In the genomic region with DNA sequence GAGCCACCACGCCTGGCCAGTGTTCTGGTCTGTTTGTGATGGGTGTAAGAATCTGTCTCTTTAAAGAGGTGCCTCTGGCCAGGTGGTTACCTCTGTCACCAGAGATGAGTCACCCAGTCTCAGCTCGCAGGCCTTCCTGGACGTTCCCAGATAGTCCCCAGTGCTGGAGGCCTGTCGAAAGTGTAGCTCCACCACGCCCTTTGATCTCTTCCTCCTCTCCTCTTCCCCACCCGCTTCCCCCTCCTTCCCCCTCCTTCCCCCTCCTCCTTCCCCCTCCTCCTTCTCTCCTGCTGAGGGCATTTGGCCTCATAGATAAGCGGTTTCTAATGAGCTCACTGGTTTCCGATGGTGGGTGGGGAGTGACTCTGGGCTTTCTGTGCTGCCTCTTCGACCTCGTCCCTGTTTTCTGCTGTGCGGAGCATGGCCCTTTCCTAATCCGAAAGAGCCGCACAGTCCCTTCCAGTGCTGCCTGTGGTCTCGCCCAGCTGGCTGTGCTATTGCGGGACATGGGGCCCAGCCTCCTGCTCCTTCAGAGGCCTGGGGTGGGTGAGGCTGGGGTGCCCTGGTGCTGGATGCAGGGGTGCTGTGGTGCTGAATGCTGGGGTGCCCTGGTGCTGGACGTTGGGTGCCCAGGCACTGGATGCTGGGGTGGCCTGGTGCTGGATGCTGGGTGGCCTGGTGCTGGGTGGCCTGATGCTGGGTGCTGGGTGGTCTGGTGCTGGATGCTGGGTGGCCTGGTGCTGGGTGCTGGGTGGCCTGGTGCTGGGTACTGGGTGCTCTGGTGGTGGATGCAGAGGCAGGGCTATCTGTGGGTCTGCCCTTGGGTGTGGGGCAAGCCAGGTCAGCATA, we compare ENCODE assay signal across 9 cellular contexts. TPM values are rescaled to one million over a fixed set of nuclear protein-coding genes. Genes with fewer than 3 reads are reported as not detected.
DNase-seq lines count a peak whose midpoint lies in the region; ATAC-seq, FAIRE-seq and TF ChIP-seq lines count a peak whose summit lies in the region.
"Had no signal": no experiment of that assay in that cellular context is flagged by ENCODE, and none has a peak within 500 bp of the region (broad histone marks: within the 10 kb centered on the region; RNA-seq: fewer than 3 reads in every experiment).

No MANE protein-coding gene starts in this region.

- H3K4me3 ChIP-seq in K562 = peak overlapping the region; percentile 35
- no peak overlapping the region for H3K4me3 ChIP-seq in mesendoderm (ENCODE audit: low read length)

- H4K20me1 ChIP-seq in K562 (replicated peaks; ENCODE audit: control insufficient read depth, insufficient read depth, low read length) = 0 out of 2 replicates have a peak, but pooled peaks cover 6% of the 10 kb centered on the region

- peak overlapping the region; percentile 7 for H2BK120ac ChIP-seq in mesendoderm (ENCODE audit: low read depth, low read length)

- FAIRE-seq in GM12891 (lab: Jason Lieb, UNC) (peak; percentile 61), K562 (lab: Jason Lieb, UNC) (peak; percentile 98)

- no peak overlapping the region for H2BK15ac ChIP-seq in mesendoderm (replicated peaks; ENCODE audit: low read depth)

- peaks cover 40 to 60% of the 10 kb centered on the region in 2 experiments for H3K4me1 ChIP-seq in K562 (replicated peaks in 1 of 2; ENCODE audit: control insufficient read depth in 2 of 2, insufficient read depth in 2 of 2, low read length in 2 of 2)
- peaks cover 6% of the 10 kb centered on the region for H3K4me1 ChIP-seq in mesendoderm (ENCODE audit: control insufficient read depth, low read depth, low read length)

- intact Hi-C loops in K562 (cut with micrococcal nuclease) = loop anchor here (1.0 kb wide), 1 partner anchor 18 kb away; no protein-coding TSS in a partner anchor

- ATAC-seq in K562 (peak; percentile 93), GM18867 (IDR thresholded peaks at IDR 0.05; ENCODE audit: unreplicated experiment) (no peak), HG02973 (IDR thresholded peaks at IDR 0.05; ENCODE audit: unreplicated experiment) (no peak), HG03378 (IDR thresholded peaks at IDR 0.05; ENCODE audit: unreplicated experiment) (no peak)

- peak; percentile 56 for DNase-seq in GM12891 (ENCODE audit: insufficient read length, low spot score)
- peak; percentile 26 for DNase-seq in NCI-H2196 treated with DMSO at 0.1 percent for 48 hours (lab: John Stamatoyannopoulos, UW; ENCODE audit: unreplicated experiment)
- DNase-seq in K562 (ENCODE audit: extremely low read depth in 1 of 4, low spot score in 3 of 4) = peak; percentile 95 to 98 (median 96)
- peak; percentile 93 for DNase-seq in mesendoderm
- no peak for DNase-seq in HCEC 1CT

- TF ChIP-seq RAD21 in K562 (CRISPR knock-in tag; conservative IDR thresholded peaks at IDR 0.05 in 1 of 2, IDR thresholded peaks at IDR 0.05 in 1 of 2) = peak in 1 of 2 experiments; percentile 26; a peak in 1 of 4 replicates

- no peaks in the 10 kb centered on the region for H3K79me1 ChIP-seq in mesendoderm (ENCODE audit: low read length)

- BruUV-seq in K562 (replicated peaks; lab: Mats Ljungman, UMichigan) = TSS peak; percentile 56

- H3K56ac ChIP-seq in mesendoderm (ENCODE audit: low read length) = peak overlapping the region; percentile 92

- H3K27me3 ChIP-seq in K562 (ENCODE audit: control insufficient read depth in 2 of 2, insufficient read depth in 2 of 2, low read length in 2 of 2) = no peaks in the 10 kb centered on the region
- H3K27me3 ChIP-seq in mesendoderm (ENCODE audit: insufficient read depth, low read length, poor library complexity) = no peaks in the 10 kb centered on the region

- TF ChIP-seq POLR2A in GM12891 (IDR thresholded peaks at IDR 0.05; ENCODE audit: low read depth, low read length) (no peak), K562 (conservative IDR thresholded peaks at IDR 0.05) (peak; percentile 79)

- no peak for TF ChIP-seq CTCF in K562 (IDR thresholded peaks at IDR 0.05 in 2 of 3, conservative IDR thresholded peaks at IDR 0.05 in 1 of 3; ENCODE audit: insufficient read depth in 2 of 3, low read depth in 1 of 3, low read length in 3 of 3)

- no peaks in the 10 kb centered on the region for H3K9me3 ChIP-seq in K562 (replicated peaks; ENCODE audit: control insufficient read depth, insufficient read depth, low read depth, low read length)

- H3K79me2 ChIP-seq in K562 (ENCODE audit: control insufficient read depth, insufficient read depth, low read length) = peaks cover 91% of the 10 kb centered on the region
- no peaks in the 10 kb centered on the region for H3K79me2 ChIP-seq in mesendoderm (ENCODE audit: control insufficient read depth, insufficient read depth, low read length)

- no peak overlapping the region for H4K5ac ChIP-seq in mesendoderm (ENCODE audit: low read length)

- H2AFZ ChIP-seq in K562 (ENCODE audit: low read depth, low read length) = peak overlapping the region; percentile 78

- H3K4me2 ChIP-seq in K562 (ENCODE audit: insufficient read depth, low read length) (peak overlapping the region; percentile 90), mesendoderm (ENCODE audit: low read length) (peak overlapping the region; percentile 34)
- H3K4me2 ChIP-seq: KMS-11 had no signal

- H2BK5ac ChIP-seq in mesendoderm (ENCODE audit: low read length) = peak overlapping the region; percentile 95

- peak overlapping the region; percentile 89 for H2AK5ac ChIP-seq in mesendoderm (ENCODE audit: low read length)

- peak overlapping the region; percentile 98 for H3K27ac ChIP-seq in K562 (ENCODE audit: extremely low read depth, low read depth, low read length)
- H3K27ac ChIP-seq in mesendoderm (ENCODE audit: low read depth, low read length) = peak overlapping the region; percentile 46
- H3K27ac ChIP-seq: KMS-11 had no signal

- peak overlapping the region; percentile 85 for H3K23ac ChIP-seq in mesendoderm (ENCODE audit: low read length)

- peak; percentile 91; the same call in 1 of the 2 replicates for TF ChIP-seq EP300 in K562 (IDR thresholded peaks at IDR 0.05; ENCODE audit: low read length)

- H4K8ac ChIP-seq in mesendoderm (ENCODE audit: low read depth, low read length) = no peak overlapping the region

- in situ Hi-C loops in K562 (cut with MboI) = no loop called here

- POLR2A ChIA-PET in K562 (lab: Yijun Ruan, JAX) = interaction anchor here (0.5 to 2.8 kb wide), 17 partner anchors 9 to 165 kb away, joined by 3 to 28 read pairs (median 5); no protein-coding TSS in a partner anchor

- H3K9ac ChIP-seq in K562 (ENCODE audit: insufficient read depth in 1 of 2, low read depth in 2 of 2, low read length in 2 of 2) (peak overlapping the region; percentile 95 to 96), mesendoderm (ENCODE audit: low read length) (peak overlapping the region; percentile 67)
- H3K9ac ChIP-seq: KMS-11 had no signal

- H3K4ac ChIP-seq in mesendoderm (ENCODE audit: low read depth, low read length) = peak overlapping the region; percentile 4

- H3K18ac ChIP-seq in mesendoderm (ENCODE audit: low read length) = peak overlapping the region; percentile 7

- H3K36me3 ChIP-seq in K562 (ENCODE audit: control insufficient read depth, insufficient read depth, low read length) (peaks cover 56% of the 10 kb centered on the region), mesendoderm (ENCODE audit: control insufficient read depth, insufficient read depth, low read length) (no peaks in the 10 kb centered on the region)

- no peaks in the 10 kb centered on the region for H3K9me1 ChIP-seq in K562 (ENCODE audit: control insufficient read depth, insufficient read depth, low read length)

- CTCF ChIA-PET in K562 (lab: Yijun Ruan, JAX; ENCODE audit: low intra/inter-chr PET ratio) = interaction anchor here (0.5 kb wide), 1 partner anchor 33 kb away, joined by 5 read pairs; no protein-coding TSS in a partner anchor

- 4% methylated on average over 13 of the region's 16 CpGs for WGBS in K562 (ENCODE audit: insufficient coverage, low coverage, missing lambda C conversion rate)
- WGBS in mesendoderm (ENCODE audit: extremely low coverage, insufficient coverage, low lambda C conversion rate) = no CpG with 5 or more reads among the region's 16 CpGs

TF ChIP-seq in GM12891, 5 proteins besides CTCF, POLR2A, EP300 and RAD21:
- no peak for TF ChIP-seq TAF1 (IDR thresholded peaks at IDR 0.05; ENCODE audit: low read depth, low read length)
- no peak for TF ChIP-seq POU2F2 (IDR thresholded peaks at IDR 0.05; ENCODE audit: low read depth, low read length)
- TF ChIP-seq POLR2AphosphoS5 (IDR thresholded peaks at IDR 0.05; ENCODE audit: low read depth, low read length) = no peak
- TF ChIP-seq SPI1 (IDR thresholded peaks at IDR 0.05; ENCODE audit: low read depth, low read length) = no peak
- no peak for TF ChIP-seq PAX5 (IDR thresholded peaks at IDR 0.05; ENCODE audit: insufficient read depth, low read length, severe bottlenecking)
TF ChIP-seq in GM12891: peak in this region for 0.

TF ChIP-seq in K562, 482 proteins besides CTCF, POLR2A, EP300 and RAD21 (continues in another document):
- TF ChIP-seq SOX6 (IDR thresholded peaks at IDR 0.05) (peak; percentile 62; the same call in 1 of the 2 replicates), HMGN3 (IDR thresholded peaks at IDR 0.05; ENCODE audit: borderline replicate concordance, extremely low read depth, insufficient read length, low read depth, low read length) (no peak), PYGO2 (tag; IDR thresholded peaks at IDR 0.05) (no peak)

RNA-seq across cellular contexts. Expression of a gene that starts 19.2 kb away (rescaled TPM):
- polyA plus RNA-seq in GM12891 (2012; ENCODE audit: low read depth, missing spikeins) = 36.9 TPM
- total RNA-seq in K562 (2011; cell fraction: chromatin; rRNA removed; ENCODE audit: low replicate concordance) = 91.3 and 152 TPM in 2 replicates
- 92.9 and 103 TPM in 2 replicates for total RNA-seq in K562 (2011; cell fraction: nucleolus; rRNA removed)
- total RNA-seq in K562 (2011; cell fraction: nucleoplasm; rRNA removed) = 104 and 106 TPM in 2 replicates
- total RNA-seq in K562 (2014; rRNA removed) = 41.3 and 50.4 TPM in 2 replicates
- 27.3 and 28.6 TPM in 2 replicates for total RNA-seq in K562 (2014; rRNA removed; fragmentation: Illumina TruSeq; extraction: Trizol)
- 33.7 and 35.7 TPM in 2 replicates for total RNA-seq in K562 (2015; rRNA removed; fragmentation: Illumina TruSeq; extraction: Trizol)
- 88.4 and 90.1 TPM in 2 replicates for total RNA-seq in K562 (2021)
- polyA plus RNA-seq in K562 (2011; rRNA removed) = 48.3 and 63.4 TPM in 2 replicates
- polyA plus RNA-seq in K562 (2011; cell fraction: cytosol; rRNA removed) = 66.5 and 76.4 TPM in 2 replicates
- 70.1 and 87.0 TPM in 2 replicates for polyA plus RNA-seq in K562 (2011; cell fraction: nucleus; rRNA removed)
- polyA plus RNA-seq in K562 (2012) = 42.6 and 65.7 TPM in 2 replicates
- polyA plus RNA-seq in K562 (2014; fragmentation: Illumina TruSeq; extraction: Trizol) = 33.2 and 48.4 TPM in 2 replicates
- polyA plus RNA-seq in K562 (2014; fragmentation: Nextera tagmentation; extraction: Ambion mirVana) = 1 to 10 TPM; 1.5 TPM
- polyA plus RNA-seq in K562 (2014; rRNA removed) = 46.6 and 50.1 TPM in 2 replicates
- polyA minus RNA-seq in K562 (2011; rRNA and poly(A)+ RNA removed) = 40.0 and 57.0 TPM in 2 replicates
- 48.7 and 66.4 TPM in 2 replicates for polyA minus RNA-seq in K562 (2011; cell fraction: cytosol; rRNA and poly(A)+ RNA removed)
- 26.1 and 32.4 TPM in 2 replicates for polyA minus RNA-seq in K562 (2011; cell fraction: nucleus; rRNA and poly(A)+ RNA removed)
- polyA plus RNA-seq in mesendoderm (2013, experiment 1 of 2) = 11.7 TPM
- 11.5 TPM for polyA plus RNA-seq in mesendoderm (2013, experiment 2 of 2)
